In the genomic region with DNA sequence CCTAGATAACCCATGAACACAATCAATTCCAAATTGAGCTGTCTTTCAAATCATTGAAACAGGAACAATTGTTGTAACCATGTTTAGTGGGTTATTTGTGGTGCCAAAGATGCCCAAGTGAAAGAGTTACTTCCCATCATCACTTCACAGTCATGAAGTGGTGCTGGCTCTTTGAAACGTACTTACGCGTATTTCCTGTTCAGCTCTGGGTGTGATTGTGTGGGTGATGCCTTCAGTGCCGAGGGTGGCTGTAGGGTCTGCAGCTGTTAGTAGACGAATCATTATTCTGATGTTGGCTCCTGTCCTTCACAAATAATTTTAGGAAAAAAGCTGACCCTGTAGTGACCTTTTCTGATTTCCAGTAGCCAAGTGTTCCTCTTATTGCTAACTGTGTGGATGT, we compare ENCODE assay signal across 17 cellular contexts.
A peak's percentile ranks its signal among the peaks of the same experiment; 100 is the strongest.
DNase-seq lines count a peak whose midpoint lies in the region; TF ChIP-seq lines count a peak whose summit lies in the region.
"Had no signal": no experiment of that assay in that cellular context is flagged by ENCODE, and none has a peak within 500 bp of the region (broad histone marks: within the 10 kb centered on the region; RNA-seq: fewer than 3 reads in every experiment).

No MANE protein-coding gene starts in this region.

- H4K8ac ChIP-seq in neuronal stem cell (ENCODE audit: low read depth, low read length), result no peak overlapping the region

- H3K4me1 ChIP-seq in BLaER1, result peaks cover 12% of the 10 kb centered on the region
- no peaks in the 10 kb centered on the region for H3K4me1 ChIP-seq in neuronal stem cell (ENCODE audit: control insufficient read depth in 2 of 2, insufficient read depth in 1 of 2, low read depth in 1 of 2, low read length in 2 of 2)
- H3K4me1 ChIP-seq: A549 had no signal

- WGBS in neuronal stem cell (ENCODE audit: extremely low coverage in 2 of 2, insufficient read length in 2 of 2, insufficient replicate concordance in 1 of 2), 2 donors, result no CpG with 5 or more reads among the region's 5 CpGs

- H2AK5ac ChIP-seq in neuronal stem cell (ENCODE audit: low read depth, low read length), result no peak overlapping the region

- H3K36me3 ChIP-seq in BLaER1 (no peaks in the 10 kb centered on the region), neuronal stem cell (replicated peaks in 1 of 2; ENCODE audit: control insufficient read depth in 2 of 2, insufficient read depth in 2 of 2, low read length in 2 of 2) (no peaks in the 10 kb centered on the region)

- H3K9ac ChIP-seq in BLaER1, result no peak overlapping the region
- H3K9ac ChIP-seq in neuronal stem cell (ENCODE audit: low read depth, low read length, poor library complexity), result no peak overlapping the region

- H3K4me3 ChIP-seq in BLaER1 (no peak overlapping the region), neuronal stem cell (ENCODE audit: low read length in 2 of 2) (no peak overlapping the region)
- H3K4me3 ChIP-seq: A549, GM12878 had no signal

- no peaks in the 10 kb centered on the region for H3K79me1 ChIP-seq in neuronal stem cell (ENCODE audit: low read depth, low read length)

- DNase-seq in superior temporal gyrus (ENCODE audit: extremely low spot score) (peak; percentile 9), neuronal stem cell (ENCODE audit: low spot score) (no peak), NCI-H82 treated with DMSO at 0.1 percent for 48 hours (lab: John Stamatoyannopoulos, UW; ENCODE audit: unreplicated experiment) (no peak)
- DNase-seq: AML-193; CD8-positive, alpha-beta T cell; COR-L47; DMS 273 treated with DMSO at 0.1 percent for 48 hours; DND-41; EL; GOT3; HFFc6; IMR-90 had no signal

- no peak overlapping the region for H4K91ac ChIP-seq in neuronal stem cell (ENCODE audit: low read depth, low read length, poor library complexity)

- no peak overlapping the region for H2BK12ac ChIP-seq in neuronal stem cell (ENCODE audit: low read length)

- H3K14ac ChIP-seq in neuronal stem cell (ENCODE audit: low read length), result no peak overlapping the region

- TF ChIP-seq CTCF in 22Rv1 (IDR thresholded peaks at IDR 0.05) (no peak), VCaP (conservative IDR thresholded peaks at IDR 0.05) (no peak)

- H3K4ac ChIP-seq in neuronal stem cell (ENCODE audit: low read length), result no peak overlapping the region

- no peaks in the 10 kb centered on the region for H3K27me3 ChIP-seq in BLaER1
- H3K27me3 ChIP-seq in neuronal stem cell (ENCODE audit: control insufficient read depth in 3 of 3, insufficient read depth in 3 of 3, low read depth in 1 of 3, low read length in 3 of 3), result no peaks in the 10 kb centered on the region

- H2AFZ ChIP-seq in neuronal stem cell (ENCODE audit: low read length), result no peak overlapping the region

- H3K27ac ChIP-seq in 22Rv1 (peak overlapping the region; percentile 81), BLaER1 (no peak overlapping the region), VCaP (peak overlapping the region; percentile 81), neuronal stem cell (replicated peaks; ENCODE audit: low read length) (no peak overlapping the region)
- H3K27ac ChIP-seq: A549 had no signal

- H3K4me2 ChIP-seq in BLaER1 (peak overlapping the region; percentile 43), neuronal stem cell (ENCODE audit: insufficient read depth, low read length, poor library complexity, severe bottlenecking) (no peak overlapping the region)
- H3K4me2 ChIP-seq: A549 had no signal

- no peak overlapping the region for H3K23ac ChIP-seq in neuronal stem cell (ENCODE audit: low read depth, low read length, poor library complexity)

- no peak overlapping the region for H2BK5ac ChIP-seq in neuronal stem cell (ENCODE audit: low read length)

- 0 out of 2 replicates have a peak, but pooled peaks cover 6% of the 10 kb centered on the region for H3K9me3 ChIP-seq in BLaER1
- no peaks in the 10 kb centered on the region for H3K9me3 ChIP-seq in neuronal stem cell (replicated peaks in 1 of 2; ENCODE audit: control insufficient read depth in 2 of 2, insufficient read depth in 1 of 2, low read depth in 1 of 2, low read length in 2 of 2)
- H3K9me3 ChIP-seq: A549 had no signal

- H3K18ac ChIP-seq in neuronal stem cell (ENCODE audit: low read length), result no peak overlapping the region

- H4K20me1 ChIP-seq in BLaER1, result no peaks in the 10 kb centered on the region

- no peak overlapping the region for H2BK15ac ChIP-seq in neuronal stem cell (ENCODE audit: low read length)

- no peak overlapping the region for H2BK120ac ChIP-seq in neuronal stem cell (ENCODE audit: low read depth, low read length)

Comparison
In these comparisons a context has a peak if more than half of its experiments do, and no peak if none do; other contexts are left out.
1. H3K27ac ChIP-seq: peak in 22Rv1 (single experiment) and VCaP (single experiment); none in BLaER1 (single experiment) and neuronal stem cell (single experiment).